Comparison of ENCODE assay signal across 3 cellular contexts in the genomic region with DNA sequence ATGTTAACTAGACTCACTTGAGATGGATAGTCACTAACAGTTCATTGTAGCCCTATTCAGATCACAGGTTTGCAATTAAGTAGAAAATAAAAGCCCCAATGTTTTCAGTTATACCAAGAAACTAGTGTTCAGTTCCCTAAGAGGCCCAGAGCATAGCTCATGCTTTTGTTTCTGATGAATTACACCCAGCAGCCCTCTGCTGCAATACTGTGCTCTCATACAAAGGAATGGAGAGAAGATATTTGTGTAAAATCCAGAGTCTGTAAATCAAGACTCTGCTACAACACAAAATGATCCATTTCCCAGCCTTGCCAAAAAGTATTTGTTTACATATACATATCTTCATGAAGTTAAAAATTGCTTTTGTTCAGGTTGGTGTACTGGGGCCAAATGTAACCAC.
TF ChIP-seq lines count a peak whose summit lies in the region.

No MANE protein-coding gene starts in this region.

TF ChIP-seq in GM23338, 12 proteins besides CTCF, POLR2A, EP300 and RAD21 (continued from another document and continues in another):
- TF ChIP-seq ZNF462 (CRISPR knock-in tag; IDR thresholded peaks at IDR 0.05) (no peak), CREB1 (CRISPR knock-in tag; IDR thresholded peaks at IDR 0.05; ENCODE audit: low read depth) (no peak), STAT1 (IDR thresholded peaks at IDR 0.05; ENCODE audit: unreplicated experiment) (no peak), POLR2AphosphoS5 (IDR thresholded peaks at IDR 0.05; ENCODE audit: low read depth) (no peak), NANOG (IDR thresholded peaks at IDR 0.05; ENCODE audit: borderline replicate concordance) (no peak), ZNF331 (CRISPR knock-in tag; IDR thresholded peaks at IDR 0.05; ENCODE audit: low read depth) (no peak)

TF ChIP-seq in SK-N-SH, 30 proteins besides CTCF, POLR2A, EP300 and RAD21 (continued from another document):
- TF ChIP-seq PBX3 (IDR thresholded peaks at IDR 0.05), result no peak
- TF ChIP-seq JUND (IDR thresholded peaks at IDR 0.05), result no peak
- TF ChIP-seq, protein P1, sequence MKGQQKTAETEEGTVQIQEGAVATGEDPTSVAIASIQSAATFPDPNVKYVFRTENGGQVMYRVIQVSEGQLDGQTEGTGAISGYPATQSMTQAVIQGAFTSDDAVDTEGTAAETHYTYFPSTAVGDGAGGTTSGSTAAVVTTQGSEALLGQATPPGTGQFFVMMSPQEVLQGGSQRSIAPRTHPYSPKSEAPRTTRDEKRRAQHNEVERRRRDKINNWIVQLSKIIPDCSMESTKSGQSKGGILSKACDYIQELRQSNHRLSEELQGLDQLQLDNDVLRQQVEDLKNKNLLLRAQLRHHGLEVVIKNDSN (IDR thresholded peaks at IDR 0.05; ENCODE audit: borderline replicate concordance, low read depth), result no peak
- TF ChIP-seq RCOR1 (IDR thresholded peaks at IDR 0.05; ENCODE audit: low read length), result no peak
- TF ChIP-seq, protein P2, sequence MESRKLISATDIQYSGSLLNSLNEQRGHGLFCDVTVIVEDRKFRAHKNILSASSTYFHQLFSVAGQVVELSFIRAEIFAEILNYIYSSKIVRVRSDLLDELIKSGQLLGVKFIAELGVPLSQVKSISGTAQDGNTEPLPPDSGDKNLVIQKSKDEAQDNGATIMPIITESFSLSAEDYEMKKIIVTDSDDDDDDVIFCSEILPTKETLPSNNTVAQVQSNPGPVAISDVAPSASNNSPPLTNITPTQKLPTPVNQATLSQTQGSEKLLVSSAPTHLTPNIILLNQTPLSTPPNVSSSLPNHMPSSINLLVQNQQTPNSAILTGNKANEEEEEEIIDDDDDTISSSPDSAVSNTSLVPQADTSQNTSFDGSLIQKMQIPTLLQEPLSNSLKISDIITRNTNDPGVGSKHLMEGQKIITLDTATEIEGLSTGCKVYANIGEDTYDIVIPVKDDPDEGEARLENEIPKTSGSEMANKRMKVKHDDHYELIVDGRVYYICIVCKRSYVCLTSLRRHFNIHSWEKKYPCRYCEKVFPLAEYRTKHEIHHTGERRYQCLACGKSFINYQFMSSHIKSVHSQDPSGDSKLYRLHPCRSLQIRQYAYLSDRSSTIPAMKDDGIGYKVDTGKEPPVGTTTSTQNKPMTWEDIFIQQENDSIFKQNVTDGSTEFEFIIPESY (IDR thresholded peaks at IDR 0.05; ENCODE audit: borderline replicate concordance, low read depth), result no peak
- TF ChIP-seq MXI1 (IDR thresholded peaks at IDR 0.05; ENCODE audit: low read depth, low read length), result no peak
- TF ChIP-seq NRF1 (IDR thresholded peaks at IDR 0.05; ENCODE audit: low read depth, low read length), result no peak
- TF ChIP-seq POLR2AphosphoS5 (IDR thresholded peaks at IDR 0.05; ENCODE audit: low read depth, low read length), result no peak
- no peak for TF ChIP-seq TCF12 (IDR thresholded peaks at IDR 0.05)
- TF ChIP-seq FOSL2 (IDR thresholded peaks at IDR 0.05; ENCODE audit: borderline replicate concordance, low read depth), result no peak
- no peak for TF ChIP-seq CHD2 (IDR thresholded peaks at IDR 0.05; ENCODE audit: low read length, partially characterized antibody)
- no peak for TF ChIP-seq TEAD4 (IDR thresholded peaks at IDR 0.05; ENCODE audit: borderline replicate concordance, insufficient read depth)
- no peak for TF ChIP-seq FOXM1 (IDR thresholded peaks at IDR 0.05; ENCODE audit: low read depth)
- TF ChIP-seq SMC3 (IDR thresholded peaks at IDR 0.05; ENCODE audit: low read depth, low read length), result no peak
- no peak for TF ChIP-seq MEF2A (IDR thresholded peaks at IDR 0.05; ENCODE audit: borderline replicate concordance, low read depth)
TF ChIP-seq in SK-N-SH: peak in this region for 0.

TF ChIP-seq in HEK293T, 16 proteins besides CTCF, POLR2A, EP300 and RAD21 (continued from another document):
- TF ChIP-seq HDGF (IDR thresholded peaks at IDR 0.05; ENCODE audit: borderline replicate concordance), result no peak
